11 cellular contexts compared by ENCODE assay signal in genomic region chr4:108141213-108142045, GRCh38. TPM values are rescaled to one million over a fixed set of nuclear protein-coding genes. Genes with fewer than 3 reads are reported as not detected.
DNase-seq lines count a peak whose midpoint lies in the region; ATAC-seq and TF ChIP-seq lines count a peak whose summit lies in the region.
"Had no signal": no experiment of that assay in that cellular context is flagged by ENCODE, and none has a peak within 500 bp of the region (broad histone marks: within the 10 kb centered on the region; RNA-seq: fewer than 3 reads in every experiment).

No MANE protein-coding gene starts in this region.

- peak overlapping the region; percentile 4; the same call in 1 of the 2 replicates for H3K9ac ChIP-seq in OCI-LY1 (ENCODE audit: low read length)

- peak overlapping the region; percentile 57 for H3K27ac ChIP-seq in OCI-LY1 (ENCODE audit: low read depth, low read length, poor library complexity, severe bottlenecking)
- no peak overlapping the region for H3K27ac ChIP-seq in vagina

- no peaks in the 10 kb centered on the region for H3F3A ChIP-seq in OCI-LY1 (ENCODE audit: insufficient read depth, low read length)

- ATAC-seq in GM19463 (IDR thresholded peaks at IDR 0.05; ENCODE audit: unreplicated experiment): peak; percentile 35
- no peak for ATAC-seq in HG03457 (IDR thresholded peaks at IDR 0.05; ENCODE audit: unreplicated experiment)

- H3K79me2 ChIP-seq in OCI-LY1 (ENCODE audit: insufficient read depth, low read length): peaks cover 99% of the 10 kb centered on the region

- intact Hi-C loops in vagina (cut with DNase I): no loop called here

- H2AFZ ChIP-seq in OCI-LY1 (ENCODE audit: low read length): no peak overlapping the region

- H3K4me1 ChIP-seq in OCI-LY1 (ENCODE audit: insufficient read depth, low read length, severe bottlenecking) (peaks cover 100% of the 10 kb centered on the region), vagina (no peaks in the 10 kb centered on the region)

- no peak for TF ChIP-seq POLR2A in vagina (IDR thresholded peaks at IDR 0.05)

- H3K27me3 ChIP-seq in OCI-LY1 (ENCODE audit: insufficient read depth, low read length): no peaks in the 10 kb centered on the region
- H3K27me3 ChIP-seq in vagina: no peaks in the 10 kb centered on the region

- peak overlapping the region; percentile 39 for H3K4me2 ChIP-seq in OCI-LY1 (ENCODE audit: low read length)

- no peaks in the 10 kb centered on the region for H4K20me1 ChIP-seq in OCI-LY1 (ENCODE audit: insufficient read depth, low read length)

- DNase-seq in COR-L47 (lab: John Stamatoyannopoulos, UW): peak; percentile 84
- peak; percentile 36 for DNase-seq in fibroblast of mammary gland (ENCODE audit: low read depth)
- no peak for DNase-seq in vagina (ENCODE audit: extremely low spot score in 2 of 2)
- no peak for DNase-seq in cerebellar nuclear complex (lab: John Stamatoyannopoulos, UW)
- no peak for DNase-seq in AML-193 (lab: John Stamatoyannopoulos, UW)
- DNase-seq: activated gamma-delta T cell treated with Interleukin-2 at 50 U/mL for 16 hours, DMS79, small intestine had no signal

- H3K36me3 ChIP-seq in OCI-LY1 (ENCODE audit: insufficient read depth, low read length) (peaks cover 56% of the 10 kb centered on the region), vagina (no peaks in the 10 kb centered on the region)

- H3K9me3 ChIP-seq in OCI-LY1 (ENCODE audit: low read length) (no peaks in the 10 kb centered on the region), vagina (no peaks in the 10 kb centered on the region)

- TF ChIP-seq CTCF in OCI-LY1 (IDR thresholded peaks at IDR 0.05; ENCODE audit: low read length) (no peak), fibroblast of mammary gland (conservative IDR thresholded peaks at IDR 0.05; ENCODE audit: control insufficient read depth, insufficient read depth, low read depth, low read length) (no peak), vagina (IDR thresholded peaks at IDR 0.05) (no peak)

- H3K9me2 ChIP-seq in OCI-LY1 (ENCODE audit: low read depth, low read length): no peaks in the 10 kb centered on the region

- peak overlapping the region; percentile 33 for H3K4me3 ChIP-seq in OCI-LY1 (ENCODE audit: low read depth, low read length, poor library complexity, severe bottlenecking)
- no peak overlapping the region for H3K4me3 ChIP-seq in fibroblast of mammary gland (ENCODE audit: control insufficient read depth, low read depth, low read length)
- no peak overlapping the region for H3K4me3 ChIP-seq in vagina

RNA-seq across cellular contexts. Expression of gene LEF1, which starts 27.3 kb away (rescaled TPM):
- 12.5 TPM for total RNA-seq in vagina

Comparison
In these comparisons a context has a peak if more than half of its experiments do, and no peak if none do; other contexts are left out.
1. DNase-seq: peak in COR-L47 (single experiment) and fibroblast of mammary gland (single experiment); none in vagina (0 of 2), cerebellar nuclear complex (0 of 2) and AML-193 (0 of 2).